14 cellular contexts compared by ENCODE assay signal in the genomic region with DNA sequence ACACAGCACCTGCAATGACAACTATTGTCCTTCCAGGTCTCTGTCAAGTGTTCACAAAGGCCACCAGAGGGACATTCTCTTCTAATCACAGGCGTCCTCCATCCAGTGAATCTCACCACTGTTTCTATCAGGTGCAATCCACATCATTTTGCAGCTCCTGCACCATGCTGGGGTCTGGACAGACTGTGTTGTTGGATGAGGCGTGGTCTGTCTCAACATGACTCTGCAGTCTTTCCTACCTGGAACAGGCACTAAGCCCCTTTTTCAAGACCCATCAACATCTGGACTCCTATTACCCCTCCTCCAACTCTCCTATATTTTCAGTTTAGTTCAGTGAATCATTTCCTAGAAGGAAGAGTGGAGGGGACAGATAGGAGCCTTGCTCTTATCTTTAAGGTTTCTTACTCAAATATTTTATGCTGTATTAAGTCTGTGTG.
"Had no signal": no experiment of that assay in that cellular context is flagged by ENCODE, and none has a peak within 500 bp of the region (broad histone marks: within the 10 kb centered on the region; RNA-seq: fewer than 3 reads in every experiment).

No MANE protein-coding gene starts in this region.

- H3K36me3 ChIP-seq: colonic mucosa had no signal

- DNase-seq: activated CD4-positive, alpha-beta T cell treated with anti-CD3 and anti-CD28 coated beads, Interleukin-2, amount 10 ng/mL, durations not matched to agents 24 days and 14 days; activated CD8-positive, alpha-beta memory T cell treated with anti-CD3 and anti-CD28 coated beads, Interleukin-2, amount 50 U/mL, for 48 hours; activated CD8-positive, alpha-beta T cell treated with anti-CD3 and anti-CD28 coated beads, Interleukin-2, amount 10 ng/mL, durations not matched to agents 7 days and 5 days; activated gamma-delta T cell treated with Interleukin-2 at 50 U/mL for 16 hours; activated T-cell treated with anti-CD3 and anti-CD28 coated beads, Interleukin-2, amount 50 U/mL, for 72 hours; amniotic stem cell; colonic mucosa; foreskin keratinocyte; glutamatergic neuron; immature natural killer cell; nucleus accumbens; stimulated activated CD4-positive, alpha-beta T cell treated with anti-CD3 and anti-CD28 coated beads, Interleukin-2, amount 100 ng/mL, for 48 hours; T1000 had no signal

- H3K27ac ChIP-seq: colonic mucosa, foreskin keratinocyte had no signal

- H3K4me1 ChIP-seq: colonic mucosa had no signal

- H3K9me3 ChIP-seq: colonic mucosa had no signal

- H3K4me3 ChIP-seq: colonic mucosa had no signal

- H3K27me3 ChIP-seq: colonic mucosa, foreskin keratinocyte had no signal

- ATAC-seq: activated CD8-positive, alpha-beta T cell treated with anti-CD3 and anti-CD28 coated beads, Interleukin-2, amount 10 ng/mL, durations not matched to agents 7 days and 5 days; activated T-cell treated with anti-CD3 and anti-CD28 coated beads, Interleukin-2, amount 50 U/mL, for 72 hours; foreskin keratinocyte; stimulated activated memory B cell treated with anti-CD40 and anti-IgM and Interleukin-4, amounts not matched to agents 10 μg/mL and 1 μg/mL and 100 μg/mL, for 72 hours had no signal
